In genomic region chr10:28685717-28686116, GRCh38 we compare ENCODE assay signal across 1 cellular context.
TF ChIP-seq lines count a peak whose summit lies in the region.

No MANE protein-coding gene starts in this region.

TF ChIP-seq in HepG2, 621 proteins besides CTCF, POLR2A, EP300 and RAD21 (continued from another document):
- TF ChIP-seq ZBTB10 (CRISPR knock-in tag; IDR thresholded peaks at IDR 0.05; ENCODE audit: borderline replicate concordance) (no peak), ZNF549 (CRISPR knock-in tag; IDR thresholded peaks at IDR 0.05) (no peak), ZNF160 (CRISPR knock-in tag; IDR thresholded peaks at IDR 0.05) (no peak), IKZF5 (CRISPR knock-in tag; IDR thresholded peaks at IDR 0.05) (no peak), ZNF552 (CRISPR knock-in tag; IDR thresholded peaks at IDR 0.05; ENCODE audit: borderline replicate concordance) (no peak), SRSF9 (IDR thresholded peaks at IDR 0.05; ENCODE audit: borderline replicate concordance, insufficient read depth, low read depth, low read length, poor library complexity, severe bottlenecking) (no peak), ZMYM2 (CRISPR knock-in tag; IDR thresholded peaks at IDR 0.05) (no peak), ZNF619 (CRISPR knock-in tag; IDR thresholded peaks at IDR 0.05) (no peak), ZFX (CRISPR knock-in tag; IDR thresholded peaks at IDR 0.05; ENCODE audit: low read depth) (no peak), ZC3H4 (CRISPR knock-in tag; IDR thresholded peaks at IDR 0.05; ENCODE audit: borderline replicate concordance) (no peak), EEA1 (CRISPR knock-in tag; IDR thresholded peaks at IDR 0.05; ENCODE audit: borderline replicate concordance) (no peak), ZBTB40 (IDR thresholded peaks at IDR 0.05) (no peak), ZBTB40 (CRISPR knock-in tag; IDR thresholded peaks at IDR 0.05) (no peak), KDM4B (CRISPR knock-in tag; IDR thresholded peaks at IDR 0.05) (no peak), ZNF260 (CRISPR knock-in tag; IDR thresholded peaks at IDR 0.05; ENCODE audit: borderline replicate concordance, low read depth) (no peak), AKNA (CRISPR knock-in tag; IDR thresholded peaks at IDR 0.05; ENCODE audit: borderline replicate concordance) (no peak), GLI4 (CRISPR knock-in tag; IDR thresholded peaks at IDR 0.05; ENCODE audit: borderline replicate concordance) (no peak), ZFP36 (IDR thresholded peaks at IDR 0.05; ENCODE audit: borderline replicate concordance, low read depth, low read length, partially characterized antibody) (no peak), ZFP36L2 (CRISPR knock-in tag; IDR thresholded peaks at IDR 0.05) (no peak)
TF ChIP-seq in HepG2: peak in this region for 0.
